ENCODE assay signal across 8 cellular contexts in the genomic region with DNA sequence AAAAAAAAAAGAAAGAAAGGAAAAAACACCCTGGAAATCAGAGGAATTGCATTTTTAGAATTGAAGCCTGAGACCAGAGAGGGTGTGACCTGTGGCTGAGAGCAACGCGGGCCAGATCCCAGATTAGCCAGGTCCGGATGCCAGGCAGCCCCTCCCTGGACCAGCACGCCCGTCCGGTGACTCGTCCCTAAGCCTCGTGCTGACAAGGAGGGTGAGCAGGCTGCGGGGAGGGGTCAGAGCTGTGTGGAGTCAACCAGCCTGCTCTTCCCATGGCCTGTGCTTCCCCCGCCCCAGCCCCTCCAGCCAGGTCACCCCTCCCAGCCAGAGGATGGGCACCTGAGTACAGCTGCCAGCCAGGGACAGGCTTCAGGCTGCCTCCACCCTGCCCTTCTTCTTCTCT. TPM values are rescaled to one million over a fixed set of nuclear protein-coding genes. Genes with fewer than 3 reads are reported as not detected.
DNase-seq lines count a peak whose midpoint lies in the region; ATAC-seq and FAIRE-seq lines count a peak whose summit lies in the region.

No MANE protein-coding gene starts in this region.

- peak overlapping the region; percentile 73 for H3K4me3 Mint-ChIP-seq in central memory CD8-positive, alpha-beta T cell

- no peaks in the 10 kb centered on the region for H3K27me3 Mint-ChIP-seq in central memory CD8-positive, alpha-beta T cell

- peak overlapping the region; percentile 70 for H3K27ac ChIP-seq in mesodermal cell (ENCODE audit: low read depth, low read length, severe bottlenecking)

- peaks cover 5% of the 10 kb centered on the region for H3K36me3 Mint-ChIP-seq in central memory CD8-positive, alpha-beta T cell (ENCODE audit: insufficient read depth)

- no peaks in the 10 kb centered on the region for H3K36me3 ChIP-seq in mesodermal cell (ENCODE audit: control insufficient read depth, insufficient read depth, low read length)

- H3K4me3 ChIP-seq in mesodermal cell (ENCODE audit: extremely low read depth, insufficient read depth, low read length, poor library complexity, severe bottlenecking) = no peak overlapping the region

- DNase-seq in ELR (ENCODE audit: low read depth) = peak; percentile 97
- peak; percentile 67 for DNase-seq in RCC 7860 (ENCODE audit: low spot score)
- no peak for DNase-seq in central memory CD8-positive, alpha-beta T cell (ENCODE audit: low spot score in 2 of 2)
- no peak for DNase-seq in GF-D8 (lab: John Stamatoyannopoulos, UW)
- DNase-seq in NCI-H2029 treated with DMSO at 0.1 percent for 48 hours (lab: John Stamatoyannopoulos, UW) = no peak
- no peak for DNase-seq in NCI-H2081 (lab: John Stamatoyannopoulos, UW)

- no peak for ATAC-seq in central memory CD8-positive, alpha-beta T cell (replicated peaks; ENCODE audit: extremely low read depth, poor library complexity, severe bottlenecking)
- ATAC-seq in HG03108 (IDR thresholded peaks at IDR 0.05; ENCODE audit: unreplicated experiment) = no peak

- H3K4me1 Mint-ChIP-seq in central memory CD8-positive, alpha-beta T cell = peaks cover 15% of the 10 kb centered on the region

- peaks cover 35% of the 10 kb centered on the region for H3K4me1 ChIP-seq in mesodermal cell (ENCODE audit: control insufficient read depth, insufficient read depth, low read length, poor library complexity, severe bottlenecking)

- WGBS in mesodermal cell (ENCODE audit: insufficient coverage in 2 of 2), 2 experiments = 21 to 35% methylated on average over 3 to 10 of the region's 10 CpGs

- H3K9me3 Mint-ChIP-seq in central memory CD8-positive, alpha-beta T cell = no peaks in the 10 kb centered on the region

- no peaks in the 10 kb centered on the region for H3K9me3 ChIP-seq in mesodermal cell (ENCODE audit: control insufficient read depth, low read length)

- peak overlapping the region; percentile 91 for H3K27ac Mint-ChIP-seq in central memory CD8-positive, alpha-beta T cell (ENCODE audit: low read depth)

- FAIRE-seq in RCC 7860 (lab: Jason Lieb, UNC) = no peak

RNA-seq across cellular contexts. Expression of a gene that starts 4.2 kb away (rescaled TPM):
- polyA plus RNA-seq in mesodermal cell (2013, experiment 1 of 2) = 166 TPM
- 150 TPM for polyA plus RNA-seq in mesodermal cell (2013, experiment 2 of 2)

Comparison
In these comparisons a context has a peak if more than half of its experiments do, and no peak if none do; other contexts are left out.
1. DNase-seq: peak in ELR (single experiment) and RCC 7860 (single experiment); none in central memory CD8-positive, alpha-beta T cell (0 of 2), GF-D8 (single experiment), NCI-H2029 treated with DMSO at 0.1 percent for 48 hours (single experiment) and NCI-H2081 (0 of 2).